In the genomic region with DNA sequence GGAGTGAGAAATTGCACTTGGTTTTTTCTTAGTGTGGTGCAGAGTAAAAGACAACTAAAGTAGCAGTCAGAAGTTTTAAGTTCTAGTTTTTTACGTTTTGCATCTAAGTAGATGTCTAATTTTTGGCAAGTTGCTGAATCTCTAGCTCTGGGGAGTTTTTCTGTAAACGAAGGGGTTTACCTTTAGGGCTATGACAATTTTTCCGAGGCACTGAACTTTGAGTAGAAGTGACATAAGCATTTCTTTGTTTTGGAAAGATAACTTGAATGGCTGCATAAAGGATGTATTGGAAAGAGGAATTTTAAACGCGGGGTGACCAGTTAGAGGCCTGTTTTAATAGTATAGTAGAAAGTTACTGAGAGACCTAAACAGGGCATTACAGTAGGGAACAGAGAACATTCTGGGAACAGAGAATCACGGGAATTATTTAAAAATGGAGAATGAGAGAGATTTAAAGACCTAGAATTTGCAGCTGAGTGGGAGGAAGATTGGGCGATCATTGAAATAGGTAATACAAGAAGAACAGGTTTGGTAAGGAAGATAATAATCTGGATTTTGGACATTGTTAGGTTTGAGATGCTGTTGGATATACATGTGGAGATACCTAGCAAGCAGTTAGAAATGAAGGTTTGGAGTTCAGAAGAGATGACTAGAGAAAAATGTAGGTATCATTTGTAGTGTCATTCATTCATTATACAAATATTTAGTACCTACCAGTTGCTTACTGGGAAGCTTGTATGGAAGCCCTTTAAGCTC, we compare ENCODE assay signal across 8 cellular contexts. TPM values are rescaled to one million over a fixed set of nuclear protein-coding genes. Genes with fewer than 3 reads are reported as not detected.
DNase-seq lines count a peak whose midpoint lies in the region; TF ChIP-seq lines count a peak whose summit lies in the region.

No MANE protein-coding gene starts in this region.

- no peaks in the 10 kb centered on the region for H3K9me3 Mint-ChIP-seq in IgD-negative memory B cell

- in situ Hi-C loops in mammary epithelial cell (cut with MboI; ENCODE audit: low sequenced_read_pairs in 2 of 2), result no loop called here

- WGBS in mammary epithelial cell (ENCODE audit: low coverage, missing lambda C conversion rate), result 8% methylated on average over 7 of the region's 7 CpGs

- H3K27ac ChIP-seq in mammary epithelial cell (ENCODE audit: insufficient read depth, low read depth, low read length) (peak overlapping the region; percentile 79), muscle layer of duodenum (ENCODE audit: low read length) (peak overlapping the region; percentile 96)

- H3K4me2 ChIP-seq in mammary epithelial cell (ENCODE audit: insufficient read depth, low read depth, low read length), result peak overlapping the region; percentile 82

- peak overlapping the region; percentile 90 for H3K9ac ChIP-seq in mammary epithelial cell (ENCODE audit: insufficient read depth, low read length)

- peaks cover 17% of the 10 kb centered on the region for H3K4me1 ChIP-seq in mammary epithelial cell (ENCODE audit: insufficient read depth, low read length)
- peaks cover 10 to 13% of the 10 kb centered on the region in 2 donors for H3K4me1 ChIP-seq in muscle layer of duodenum (ENCODE audit: control insufficient read depth in 1 of 2, insufficient read depth in 2 of 2, low read length in 2 of 2)

- BruUV-seq in mammary epithelial cell (replicated peaks; lab: Mats Ljungman, UMichigan), result no TSS peak

- intact Hi-C loops in mammary epithelial cell (cut with micrococcal nuclease), result loop anchor here (2.0 to 10.0 kb wide), 4 partner anchors 63 to 161 kb away; partner anchors contain the start of genes COQ6 and FAM161B

- H3K4me1 Mint-ChIP-seq in IgD-negative memory B cell, result peaks cover 26 to 44% (median 33%) of the 10 kb centered on the region in 3 donors

- no peaks in the 10 kb centered on the region for H3K27me3 Mint-ChIP-seq in IgD-negative memory B cell

- no peak overlapping the region for H2AFZ ChIP-seq in mammary epithelial cell (ENCODE audit: low read depth, low read length)

- H3K36me3 Mint-ChIP-seq in IgD-negative memory B cell, result peaks cover 2% of the 10 kb centered on the region

- no peaks in the 10 kb centered on the region for H4K20me1 ChIP-seq in mammary epithelial cell (ENCODE audit: insufficient read depth, low read length)

- TF ChIP-seq CTCF in AG10803 (conservative IDR thresholded peaks at IDR 0.05; ENCODE audit: low read length) (no peak), mammary epithelial cell (conservative IDR thresholded peaks at IDR 0.05 in 1 of 2, IDR thresholded peaks at IDR 0.05 in 1 of 2; ENCODE audit: extremely low read depth in 1 of 2, insufficient read depth in 1 of 2, low read depth in 1 of 2, low read length in 2 of 2) (no peak)

- H3K27ac Mint-ChIP-seq in IgD-negative memory B cell, result peak overlapping the region; percentile 93 to 98 (median 97)

- H3K9me3 ChIP-seq in mammary epithelial cell (replicated peaks; ENCODE audit: insufficient read depth, low read length) (no peaks in the 10 kb centered on the region), muscle layer of duodenum (ENCODE audit: control insufficient read depth in 1 of 2, low read length in 2 of 2) (no peaks in the 10 kb centered on the region)

- H3K4me3 ChIP-seq in AG10803 (ENCODE audit: low read length) (peak overlapping the region; percentile 86), mammary epithelial cell (replicated peaks in 1 of 3; ENCODE audit: insufficient read depth in 1 of 3, low read depth in 2 of 3, low read length in 3 of 3) (peak overlapping the region; percentile 83 to 94 (median 89)), muscle layer of duodenum (ENCODE audit: low read depth in 1 of 2, low read length in 2 of 2) (peak overlapping the region; percentile 87 to 95)

- CTCF ChIA-PET in mammary epithelial cell (lab: Charles Lee; ENCODE audit: low non-redundant PET), result no interaction called here

- H3K27me3 ChIP-seq in mammary epithelial cell (ENCODE audit: insufficient read depth, low read length) (no peaks in the 10 kb centered on the region), muscle layer of duodenum (ENCODE audit: low read depth, low read length) (no peaks in the 10 kb centered on the region)

- DNase-seq in AG10803 (ENCODE audit: low read depth) (no peak), mammary epithelial cell (no peak), DMS153 (lab: John Stamatoyannopoulos, UW) (no peak), C1 segment of cervical spinal cord (lab: John Stamatoyannopoulos, UW) (no peak), NCI-H774 (lab: John Stamatoyannopoulos, UW) (no peak), midbrain (lab: John Stamatoyannopoulos, UW) (no peak)

- dilution Hi-C loops in mammary epithelial cell (cut with HindIII; ENCODE audit: low sequenced_read_pairs), result loop anchor here (5.0 kb wide), 2 partner anchors 36 to 106 kb away; partner anchors contain the start of gene PTGR2

- H3K36me3 ChIP-seq in mammary epithelial cell (ENCODE audit: insufficient read depth, low read length), result peaks cover 6% of the 10 kb centered on the region
- peaks cover 0 to 6% of the 10 kb centered on the region in 2 donors for H3K36me3 ChIP-seq in muscle layer of duodenum (ENCODE audit: control insufficient read depth in 1 of 2, insufficient read depth in 2 of 2, low read length in 2 of 2)

- peak overlapping the region; percentile 88 to 99 (median 96) for H3K4me3 Mint-ChIP-seq in IgD-negative memory B cell

- H3K79me2 ChIP-seq in mammary epithelial cell (ENCODE audit: insufficient read depth, low read length), result peaks cover 67% of the 10 kb centered on the region

RNA-seq across cellular contexts. Expression of gene ZNF410, which starts 1.2 kb away (rescaled TPM):
- polyA plus RNA-seq in IgD-negative memory B cell (65.3 TPM), mammary epithelial cell (34.9 TPM)
- total RNA-seq in mammary epithelial cell, result 10 to 100 TPM; 58.3 to 93.9 TPM
- 76.9 TPM for polyA minus RNA-seq in mammary epithelial cell

RNA-seq across cellular contexts. Expression of gene PTGR2, which starts 36.3 kb away (rescaled TPM):
- 2.0 TPM for polyA plus RNA-seq in IgD-negative memory B cell
- 1 to 10 TPM; 8.2 to 9.5 TPM for total RNA-seq in mammary epithelial cell
- 2.8 TPM for polyA plus RNA-seq in mammary epithelial cell
- polyA minus RNA-seq in mammary epithelial cell, result 5.8 TPM
